Comparison of ENCODE assay signal across 1 cellular context in the genomic region with DNA sequence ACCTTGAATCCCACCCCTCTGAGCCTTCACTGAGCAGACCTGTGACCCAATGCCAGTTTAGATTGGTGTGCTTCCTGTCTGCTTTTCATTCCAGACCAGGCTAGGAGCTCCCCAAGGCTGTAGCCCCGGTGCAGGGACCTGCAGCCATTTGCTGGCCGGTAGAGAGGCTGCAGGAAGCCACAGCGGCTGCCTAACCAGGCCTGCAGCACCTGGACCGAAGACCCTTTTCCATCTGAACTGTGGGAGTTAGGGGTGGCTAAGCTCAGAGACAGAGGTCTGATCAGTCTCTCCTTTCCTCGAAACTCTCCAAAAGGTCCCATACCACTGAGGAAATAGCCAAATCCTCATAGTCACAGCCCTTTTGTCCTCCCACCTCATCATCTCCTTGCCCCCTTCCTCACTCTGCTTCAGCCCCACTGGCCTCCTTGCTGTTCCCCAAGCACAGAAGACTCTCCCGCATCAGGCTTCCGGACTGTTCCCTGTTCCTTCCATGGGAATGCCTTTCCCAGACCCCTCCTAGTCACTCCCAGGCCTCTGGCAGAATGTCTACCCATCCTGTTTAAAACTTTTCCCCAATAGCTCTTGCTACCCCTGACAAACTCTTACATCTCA.
TF ChIP-seq lines count a peak whose summit lies in the region.

No MANE protein-coding gene starts in this region.

TF ChIP-seq in endothelial cell of umbilical vein, 7 proteins besides CTCF, POLR2A, EP300 and RAD21 (continued from another document):
- no peak for TF ChIP-seq POLR2AphosphoS5 (IDR thresholded peaks at IDR 0.05; ENCODE audit: insufficient read depth, low read depth, low read length)
- no peak for TF ChIP-seq JUN (IDR thresholded peaks at IDR 0.05; ENCODE audit: borderline replicate concordance, insufficient read depth, insufficient read length, low read depth)
- TF ChIP-seq MYC (IDR thresholded peaks at IDR 0.05; ENCODE audit: low read depth, low read length): no peak
- TF ChIP-seq FOS (IDR thresholded peaks at IDR 0.05; ENCODE audit: borderline replicate concordance, insufficient read depth, low read length): no peak
- TF ChIP-seq MAX (IDR thresholded peaks at IDR 0.05; ENCODE audit: insufficient read depth, insufficient read length): no peak
- no peak for TF ChIP-seq GATA2 (IDR thresholded peaks at IDR 0.05; ENCODE audit: insufficient read depth, insufficient read length, low read depth, low read length)
TF ChIP-seq in endothelial cell of umbilical vein: peak in this region for 0.
